Comparison of ENCODE assay signal across 20 cellular contexts in the genomic region with DNA sequence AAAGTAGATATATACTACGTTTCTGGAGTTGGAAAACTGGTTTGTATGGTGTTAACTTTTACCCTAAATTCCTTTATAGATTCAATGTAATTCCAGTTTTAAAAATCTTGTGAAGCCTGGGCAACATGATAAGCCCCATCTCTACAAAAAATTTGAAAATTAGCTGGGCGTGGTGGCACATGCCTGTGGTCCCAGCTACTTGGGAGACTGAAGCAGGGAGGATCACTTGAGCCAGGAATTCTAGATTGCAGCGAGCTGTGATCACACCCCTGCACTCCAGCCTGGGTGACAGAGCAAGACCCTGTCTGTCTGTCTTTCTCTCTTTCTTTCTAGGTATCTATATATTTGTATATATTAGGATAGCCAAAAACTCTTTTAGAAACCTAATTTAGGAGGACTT.
"Had no signal": no experiment of that assay in that cellular context is flagged by ENCODE, and none has a peak within 500 bp of the region (broad histone marks: within the 10 kb centered on the region; RNA-seq: fewer than 3 reads in every experiment).

No MANE protein-coding gene starts in this region.

- H3K9me3 ChIP-seq: adrenal gland, ascending aorta, thoracic aorta had no signal

- H3K36me3 ChIP-seq: adrenal gland, ascending aorta, breast epithelium, esophagus squamous epithelium, heart right ventricle, lower lobe of right lung, spleen, thoracic aorta had no signal

- H3K27me3 ChIP-seq: adrenal gland, ascending aorta, breast epithelium, dorsolateral prefrontal cortex, esophagus squamous epithelium, heart right ventricle, spleen had no signal

- ATAC-seq: activated CD8-positive, alpha-beta T cell treated with anti-CD3 and anti-CD28 coated beads, Interleukin-2, amount 10 ng/mL, durations not matched to agents 7 days and 5 days; activated naive CD4-positive, alpha-beta T cell treated with anti-CD3 and anti-CD28 coated beads, Interleukin-2, amount 50 U/mL, for 72 hours; left colon; natural killer cell had no signal

- H3K27ac ChIP-seq: adrenal gland, ascending aorta, breast epithelium, dorsolateral prefrontal cortex, esophagus squamous epithelium, heart right ventricle, lower lobe of right lung, spleen, thoracic aorta had no signal

- DNase-seq: activated CD4-positive, alpha-beta T cell treated with anti-CD3 and anti-CD28 coated beads for 1 hour; activated CD4-positive, alpha-beta T cell treated with anti-CD3 and anti-CD28 coated beads, Interleukin-2, amount 50 U/mL, for 1 hour; activated CD8-positive, alpha-beta T cell treated with anti-CD3 and anti-CD28 coated beads, Interleukin-2, amount 10 ng/mL, durations not matched to agents 7 days and 5 days; activated T-cell treated with anti-CD3 and anti-CD28 coated beads, Interleukin-2, amount 50 U/mL, for 1 hour; adrenal gland; dorsolateral prefrontal cortex; esophagus squamous epithelium; foreskin fibroblast; heart right ventricle; left colon; lower lobe of right lung; natural killer cell; retina; spleen; stimulated activated CD4-positive, alpha-beta T cell treated with anti-CD3 and anti-CD28 coated beads, Interleukin-4, amount 100 ng/mL, for 1 hour; stimulated activated naive CD4-positive, alpha-beta T cell had no signal

- H3K4me1 ChIP-seq: ascending aorta, breast epithelium, spleen had no signal

- H3K4me3 ChIP-seq: adrenal gland, ascending aorta, breast epithelium, dorsolateral prefrontal cortex, esophagus squamous epithelium, heart right ventricle, lower lobe of right lung, spleen, thoracic aorta had no signal
